In the genomic region with DNA sequence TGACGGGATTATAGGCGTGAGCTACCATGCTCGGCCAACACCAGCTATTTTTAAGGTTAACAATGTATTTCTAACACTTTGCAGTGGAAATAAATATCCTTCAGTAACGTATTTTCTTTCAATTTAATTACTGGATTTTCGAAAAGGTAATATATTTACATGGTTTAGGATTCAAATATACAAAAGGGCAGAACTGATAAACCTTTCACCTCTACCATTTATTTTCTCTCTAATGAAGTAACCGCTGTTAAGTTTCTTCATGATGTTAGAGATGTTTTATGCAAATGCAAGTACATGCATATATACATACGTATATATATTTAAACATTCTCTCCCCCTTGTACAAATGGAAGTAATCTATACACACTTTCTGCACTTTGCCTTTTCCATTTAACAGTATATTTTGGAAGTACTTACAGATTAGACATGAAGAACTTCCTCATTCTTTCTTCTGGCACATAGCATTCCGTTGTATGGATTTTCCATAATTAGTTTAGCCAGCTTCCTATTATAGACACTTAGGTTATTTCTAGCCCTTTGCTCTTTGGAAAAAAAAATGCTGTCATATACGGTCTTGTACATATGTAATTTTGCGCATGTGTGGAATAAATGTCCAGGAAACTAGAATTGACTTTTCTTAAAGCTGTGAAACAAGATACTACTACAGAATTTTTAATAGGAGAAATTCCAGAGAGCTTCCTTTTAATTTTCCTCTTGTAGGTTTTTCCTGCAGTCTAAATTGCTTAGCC, we compare ENCODE assay signal across 8 cellular contexts. TPM values are rescaled to one million over a fixed set of nuclear protein-coding genes. Genes with fewer than 3 reads are reported as not detected.
A peak's percentile ranks its signal among the peaks of the same experiment; 100 is the strongest.
DNase-seq lines count a peak whose midpoint lies in the region; ATAC-seq and TF ChIP-seq lines count a peak whose summit lies in the region.

No MANE protein-coding gene starts in this region.

- no peaks in the 10 kb centered on the region for H3K79me2 ChIP-seq in parathyroid adenoma

- no peaks in the 10 kb centered on the region for H3K36me3 ChIP-seq in heart right ventricle
- H3K36me3 ChIP-seq in Panc1 (ENCODE audit: control insufficient read depth, insufficient read depth, low read length): no peaks in the 10 kb centered on the region
- no peaks in the 10 kb centered on the region for H3K36me3 ChIP-seq in endocrine pancreas (ENCODE audit: control insufficient read depth, insufficient read depth, low read length)
- no peaks in the 10 kb centered on the region for H3K36me3 ChIP-seq in parathyroid adenoma (ENCODE audit: control insufficient read depth, insufficient read depth, low read length)

- no TSS peak for BruUV-seq in Panc1 (replicated peaks; lab: Mats Ljungman, UMichigan)

- H3K27me3 ChIP-seq in heart right ventricle: no peaks in the 10 kb centered on the region
- H3K27me3 ChIP-seq in Panc1 (ENCODE audit: control insufficient read depth, insufficient read depth, low read length): no peaks in the 10 kb centered on the region
- no peaks in the 10 kb centered on the region for H3K27me3 ChIP-seq in endocrine pancreas (ENCODE audit: control insufficient read depth, insufficient read depth, low read length)
- no peaks in the 10 kb centered on the region for H3K27me3 ChIP-seq in parathyroid adenoma (ENCODE audit: control insufficient read depth, insufficient read depth, low read length)

- WGBS in heart right ventricle, 2 donors: 3 to 6% methylated on average over 10 of the region's 10 CpGs

- CTCF ChIA-PET in Panc1 (lab: Charles Lee): interaction anchor here (1.1 kb wide), 1 partner anchor 145 kb away, joined by 5 read pairs; no protein-coding TSS in a partner anchor

- H3K4me3 ChIP-seq in heart right ventricle (peak overlapping the region in 8 of 10 donors; percentile 12 to 76 (median 67)), Panc1 (ENCODE audit: low read depth in 2 of 2, low read length in 2 of 2) (peak overlapping the region; percentile 66 to 99), endocrine pancreas (ENCODE audit: control insufficient read depth, insufficient read depth, low read length) (peak overlapping the region; percentile 84), parathyroid adenoma (ENCODE audit: low read depth, low read length) (peak overlapping the region; percentile 75)

- no peaks in the 10 kb centered on the region for H3K9me3 ChIP-seq in heart right ventricle
- no peaks in the 10 kb centered on the region for H3K9me3 ChIP-seq in Panc1 (ENCODE audit: control insufficient read depth, insufficient read depth, low read depth, low read length)
- H3K9me3 ChIP-seq in endocrine pancreas (ENCODE audit: control insufficient read depth, low read length): no peaks in the 10 kb centered on the region
- no peaks in the 10 kb centered on the region for H3K9me3 ChIP-seq in parathyroid adenoma (ENCODE audit: control insufficient read depth, low read length)

- no peak overlapping the region for H3K9ac ChIP-seq in endocrine pancreas (ENCODE audit: control insufficient read depth, insufficient read depth, low read length)
- no peak overlapping the region for H3K9ac ChIP-seq in parathyroid adenoma

- ATAC-seq in heart right ventricle (no peak), Right ventricle myocardium superior (ENCODE audit: poor library complexity) (no peak), Panc1 (no peak)

- DNase-seq in heart right ventricle (no peak), Right ventricle myocardium superior (no peak), Panc1 (ENCODE audit: low read depth, low spot score) (peak; percentile 78), GM20000 (ENCODE audit: low spot score) (no peak), RPMI8226 (no peak), HK-2 (ENCODE audit: unreplicated experiment) (no peak)

- POLR2A ChIA-PET in Panc1 (lab: Charles Lee): interaction anchor here (4.4 kb wide), 1 partner anchor 16 kb away, joined by 26 read pairs; no protein-coding TSS in a partner anchor

- H3K4me2 ChIP-seq in parathyroid adenoma (ENCODE audit: low read length): peak overlapping the region; percentile 91

- no peak for TF ChIP-seq CTCF in heart right ventricle (IDR thresholded peaks at IDR 0.05)
- no peak for TF ChIP-seq CTCF in Panc1 (IDR thresholded peaks at IDR 0.05)
- TF ChIP-seq CTCF in parathyroid adenoma (IDR thresholded peaks at IDR 0.05): no peak
- no peak for TF ChIP-seq CTCF in GM20000 (IDR thresholded peaks at IDR 0.05; ENCODE audit: extremely low read depth, missing control alignments)

- no peak overlapping the region for H2AFZ ChIP-seq in parathyroid adenoma

- peak overlapping the region in 8 of 10 donors; percentile 37 to 91 (median 84) for H3K27ac ChIP-seq in heart right ventricle
- H3K27ac ChIP-seq in Panc1 (ENCODE audit: low read length): no peak overlapping the region; the same call in 1 of the 2 replicates
- peak overlapping the region; percentile 90 for H3K27ac ChIP-seq in parathyroid adenoma

- in situ Hi-C loops in Panc1 (cut with HindIII; ENCODE audit: low pct_unique_long_range_greater_than_20kb, low sequenced_read_pairs): no loop called here

- peaks cover 0 to 42% (median 9%) of the 10 kb centered on the region in 9 donors for H3K4me1 ChIP-seq in heart right ventricle
- H3K4me1 ChIP-seq in Panc1 (ENCODE audit: control insufficient read depth, insufficient read depth, low read length): peaks cover 6% of the 10 kb centered on the region; the same call in 1 of the 2 replicates
- peaks cover 3% of the 10 kb centered on the region for H3K4me1 ChIP-seq in endocrine pancreas (ENCODE audit: control insufficient read depth, insufficient read depth, low read length)
- no peaks in the 10 kb centered on the region for H3K4me1 ChIP-seq in parathyroid adenoma

- intact Hi-C loops in heart right ventricle (cut with DNase I) (no loop called here), Right ventricle myocardium superior (cut with DNase I) (no loop called here), Panc1 (cut with micrococcal nuclease; ENCODE audit: unreplicated experiment) (no loop called here)

RNA-seq across cellular contexts. Expression of a gene that starts 14.9 kb away (rescaled TPM):
- total RNA-seq in heart right ventricle: 100 to 1,000 TPM in 1 of 10 donors, 10 to 100 TPM in 9; 26.8 to 115 (median 76.5) TPM
- polyA plus RNA-seq in heart right ventricle: 10 to 100 TPM in 1 of 2 donors, under 1 TPM in 1; 0.52 to 18.8 TPM
- total RNA-seq in Right ventricle myocardium superior: 88.1 TPM
- not detected for total RNA-seq in Panc1 (2021; ENCODE audit: unreplicated experiment)
- polyA plus RNA-seq in Panc1 (2012; ENCODE audit: insufficient read length): not detected

RNA-seq across cellular contexts. Expression of a gene that starts 40.0 kb away (rescaled TPM):
- total RNA-seq in heart right ventricle: 1,000 to 10,000 TPM in 2 of 10 donors, 100 to 1,000 TPM in 8; 544 to 1,142 (median 777) TPM
- polyA plus RNA-seq in heart right ventricle: 100 to 1,000 TPM; 231 to 681 TPM
- 980 TPM for total RNA-seq in Right ventricle myocardium superior
- total RNA-seq in Panc1 (2021; ENCODE audit: unreplicated experiment): 15.2 TPM
- polyA plus RNA-seq in Panc1 (2012; ENCODE audit: insufficient read length): 21.1 TPM

Comparison
In these comparisons a context has a peak if more than half of its experiments do, and no peak if none do; other contexts are left out.
1. RNA of a gene that starts 14.9 kb away (total RNA-seq): 88.1 TPM in Right ventricle myocardium superior (single experiment) and 26.8 to 115 TPM in heart right ventricle; not detected in Panc1 (single experiment); every median in the first group is over 10 times any median in the second.
2. RNA of a gene that starts 40.0 kb away (total RNA-seq): 980 TPM in Right ventricle myocardium superior (single experiment) and 544 to 1,142 TPM in heart right ventricle; 15.2 TPM in Panc1 (single experiment); every median in the first group is over 10 times any median in the second.
3. Peak in every context shown above with its lines, with median percentiles within 50 percentile points of each other: H3K4me3 ChIP-seq.